13 cellular contexts compared by ENCODE assay signal in the genomic region with DNA sequence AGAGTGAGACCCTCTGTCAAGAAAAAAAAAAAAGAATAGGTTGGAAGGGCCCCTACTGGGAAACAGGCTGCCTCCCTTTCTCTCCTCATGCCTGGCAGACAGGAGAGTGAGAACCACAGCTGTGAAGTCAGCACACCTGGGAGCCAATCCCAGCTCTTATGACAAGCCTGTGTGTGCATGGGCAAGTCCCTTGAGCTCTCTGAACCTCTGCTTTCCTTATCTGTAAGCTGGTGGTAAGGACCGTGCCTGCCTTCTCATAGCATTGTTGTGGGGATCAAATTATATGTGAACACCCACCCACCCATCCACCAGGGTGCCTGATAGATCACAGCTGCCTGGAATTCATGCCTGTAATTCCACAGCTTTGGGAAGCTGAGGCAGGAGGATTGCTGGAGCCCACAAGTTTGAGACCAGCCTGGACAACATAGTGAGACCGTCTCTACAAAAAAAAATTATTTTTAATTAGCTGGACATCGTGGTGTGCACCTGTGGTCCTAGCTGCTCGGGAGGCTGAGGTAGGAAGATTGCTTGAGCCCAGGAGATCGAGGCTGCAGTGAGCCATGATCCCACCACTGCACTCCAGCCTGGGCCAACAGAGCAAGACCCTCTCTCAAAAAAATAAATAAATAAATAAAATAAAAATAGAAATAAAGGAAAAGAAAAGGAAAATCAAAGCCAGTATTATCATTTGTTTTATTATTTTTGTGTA. TPM values are rescaled to one million over a fixed set of nuclear protein-coding genes. Genes with fewer than 3 reads are reported as not detected.
DNase-seq lines count a peak whose midpoint lies in the region; ATAC-seq, FAIRE-seq and TF ChIP-seq lines count a peak whose summit lies in the region.
"Had no signal": no experiment of that assay in that cellular context is flagged by ENCODE, and none has a peak within 500 bp of the region (broad histone marks: within the 10 kb centered on the region; RNA-seq: fewer than 3 reads in every experiment).

No MANE protein-coding gene starts in this region.

- H3K27me3 Mint-ChIP-seq in activated naive CD8-positive, alpha-beta T cell: no peaks in the 10 kb centered on the region
- no peaks in the 10 kb centered on the region for H3K27me3 Mint-ChIP-seq in naive thymus-derived CD4-positive, alpha-beta T cell
- no peaks in the 10 kb centered on the region for H3K27me3 Mint-ChIP-seq in mesothelial cell of epicardium (ENCODE audit: low read depth)
- H3K27me3 Mint-ChIP-seq: type B pancreatic cell had no signal

- H3K27me3 ChIP-seq in BLaER1 treated with 17β-estradiol and CSF1 and Interleukin-3, amounts not matched to agents 10 nM and 100 nM: no peaks in the 10 kb centered on the region
- no peaks in the 10 kb centered on the region for H3K27me3 ChIP-seq in naive thymus-derived CD4-positive, alpha-beta T cell (ENCODE audit: control insufficient read depth in 2 of 2, insufficient read depth in 2 of 2, low read length in 2 of 2)

- peaks cover 6 to 44% (median 30%) of the 10 kb centered on the region in 11 experiments; a peak in 21 of 22 replicates for H3K36me3 ChIP-seq in BLaER1 treated with 17β-estradiol and CSF1 and Interleukin-3, amounts not matched to agents 10 nM and 100 nM
- peaks cover 0 to 26% (median 0%) of the 10 kb centered on the region in 3 experiments for H3K36me3 ChIP-seq in naive thymus-derived CD4-positive, alpha-beta T cell (ENCODE audit: control insufficient read depth in 2 of 3, insufficient read depth in 3 of 3, low read length in 3 of 3)

- peak overlapping the region in 8 of 10 experiments; percentile 9 to 57 (median 44); a peak in 9 of 20 replicates for H3K4me3 ChIP-seq in BLaER1 treated with 17β-estradiol and CSF1 and Interleukin-3, amounts not matched to agents 10 nM and 100 nM
- no peak overlapping the region for H3K4me3 ChIP-seq in naive thymus-derived CD4-positive, alpha-beta T cell (ENCODE audit: low read length)

- peaks cover 5% of the 10 kb centered on the region for H3K36me3 Mint-ChIP-seq in activated naive CD8-positive, alpha-beta T cell
- H3K36me3 Mint-ChIP-seq in naive thymus-derived CD4-positive, alpha-beta T cell: peaks cover 0 to 23% (median 3%) of the 10 kb centered on the region in 5 donors
- H3K36me3 Mint-ChIP-seq in mesothelial cell of epicardium: peaks cover 9% of the 10 kb centered on the region

- H3K9me3 Mint-ChIP-seq in activated naive CD8-positive, alpha-beta T cell (ENCODE audit: low read depth): no peaks in the 10 kb centered on the region
- no peaks in the 10 kb centered on the region for H3K9me3 Mint-ChIP-seq in naive thymus-derived CD4-positive, alpha-beta T cell
- no peaks in the 10 kb centered on the region for H3K9me3 Mint-ChIP-seq in mesothelial cell of epicardium
- H3K9me3 Mint-ChIP-seq: type B pancreatic cell had no signal

- CTCF ChIA-PET in naive thymus-derived CD4-positive, alpha-beta T cell (lab: Charles Lee): interaction anchor here (0.6 to 1.0 kb wide), 5 partner anchors 8 to 651 kb away, joined by 3 to 4 read pairs (median 3); no protein-coding TSS in a partner anchor

- intact Hi-C loops in naive thymus-derived CD4-positive, alpha-beta T cell (cut with micrococcal nuclease): no loop called here

- H4K20me1 ChIP-seq in BLaER1 treated with 17β-estradiol and CSF1 and Interleukin-3, amounts not matched to agents 10 nM and 100 nM: peaks cover 0 to 5% (median 4%) of the 10 kb centered on the region in 11 experiments; a peak in 8 of 22 replicates

- ATAC-seq in naive thymus-derived CD4-positive, alpha-beta T cell: no peak
- ATAC-seq in GM19455 (IDR thresholded peaks at IDR 0.05; ENCODE audit: unreplicated experiment): no peak

- FAIRE-seq in GM19239 (lab: Jason Lieb, UNC): peak; percentile 14
- FAIRE-seq: astrocyte had no signal

- POLR2A ChIA-PET in naive thymus-derived CD4-positive, alpha-beta T cell (lab: Charles Lee): interaction anchor here (2.2 kb wide), 1 partner anchor 40 kb away, joined by 6 read pairs; no protein-coding TSS in a partner anchor

- H3K9me3 ChIP-seq in BLaER1 treated with 17β-estradiol and CSF1 and Interleukin-3, amounts not matched to agents 10 nM and 100 nM (replicated peaks in 1 of 11): no peaks in the 10 kb centered on the region
- no peaks in the 10 kb centered on the region for H3K9me3 ChIP-seq in naive thymus-derived CD4-positive, alpha-beta T cell (ENCODE audit: control insufficient read depth in 2 of 3, low read length in 3 of 3)

- peak overlapping the region; percentile 63 to 99 (median 93); a peak in 21 of 22 replicates for H3K27ac ChIP-seq in BLaER1 treated with 17β-estradiol and CSF1 and Interleukin-3, amounts not matched to agents 10 nM and 100 nM
- H3K27ac ChIP-seq in naive thymus-derived CD4-positive, alpha-beta T cell (ENCODE audit: low read depth, low read length): no peak overlapping the region

- H3K4me1 Mint-ChIP-seq in activated naive CD8-positive, alpha-beta T cell (ENCODE audit: low read depth): peaks cover 57% of the 10 kb centered on the region
- peaks cover 41 to 94% (median 56%) of the 10 kb centered on the region in 7 donors for H3K4me1 Mint-ChIP-seq in naive thymus-derived CD4-positive, alpha-beta T cell
- H3K4me1 Mint-ChIP-seq in mesothelial cell of epicardium: peaks cover 4% of the 10 kb centered on the region

- H3K4me1 ChIP-seq in BLaER1 treated with 17β-estradiol and CSF1 and Interleukin-3, amounts not matched to agents 10 nM and 100 nM: peaks cover 99 to 100% (median 100%) of the 10 kb centered on the region in 10 experiments
- H3K4me1 ChIP-seq in naive thymus-derived CD4-positive, alpha-beta T cell (ENCODE audit: control insufficient read depth in 2 of 2, insufficient read depth in 2 of 2, low read length in 2 of 2): peaks cover 7 to 25% of the 10 kb centered on the region in 2 donors

- H3K9ac ChIP-seq in BLaER1 treated with 17β-estradiol and CSF1 and Interleukin-3, amounts not matched to agents 10 nM and 100 nM: peak overlapping the region; percentile 50 to 91 (median 81); a peak in 21 of 22 replicates

- no peak for TF ChIP-seq CTCF in mesothelial cell of epicardium (IDR thresholded peaks at IDR 0.05; ENCODE audit: unreplicated experiment)

- peak overlapping the region; percentile 88 to 98 (median 94) for H3K4me2 ChIP-seq in BLaER1 treated with 17β-estradiol and CSF1 and Interleukin-3, amounts not matched to agents 10 nM and 100 nM

- H3K4me3 Mint-ChIP-seq in activated naive CD8-positive, alpha-beta T cell: no peak overlapping the region
- H3K4me3 Mint-ChIP-seq in naive thymus-derived CD4-positive, alpha-beta T cell: peak overlapping the region in 1 of 10 donors; percentile 71
- no peak overlapping the region for H3K4me3 Mint-ChIP-seq in mesothelial cell of epicardium
- H3K4me3 Mint-ChIP-seq: type B pancreatic cell had no signal

- no peak for DNase-seq in GM19239 (ENCODE audit: insufficient read length, low spot score)
- DNase-seq in naive thymus-derived CD4-positive, alpha-beta T cell: no peak
- DNase-seq in GF-D8 (lab: John Stamatoyannopoulos, UW): no peak
- DNase-seq in mesothelial cell of epicardium (ENCODE audit: low spot score in 2 of 2, unreplicated experiment in 2 of 2): no peak
- DNase-seq in stimulated activated naive CD4-positive, alpha-beta T cell (lab: John Stamatoyannopoulos, UW): no peak
- DNase-seq: DMS153; stimulated activated CD4-positive, alpha-beta T cell treated with anti-CD3 and anti-CD28 coated beads, Interleukin-12 subunit alpha, Interleukin-12 subunit beta, amount 100 ng/mL, for 4 hours; T1000 had no signal

- peak overlapping the region; percentile 22 for H3K27ac Mint-ChIP-seq in activated naive CD8-positive, alpha-beta T cell
- H3K27ac Mint-ChIP-seq in naive thymus-derived CD4-positive, alpha-beta T cell: peak overlapping the region in 8 of 9 donors; percentile 30 to 97 (median 81)
- H3K27ac Mint-ChIP-seq in mesothelial cell of epicardium: no peak overlapping the region
- H3K27ac Mint-ChIP-seq: type B pancreatic cell had no signal

RNA-seq across cellular contexts. Expression of gene TTC7A, which starts 41.5 kb away (rescaled TPM):
- total RNA-seq in naive thymus-derived CD4-positive, alpha-beta T cell: 10 to 100 TPM; 35.6 to 93.5 (median 43.6) TPM
- 10 to 100 TPM in 1 of 2 donors, 1 to 10 TPM in 1; 6.7 to 13.9 TPM for polyA plus RNA-seq in naive thymus-derived CD4-positive, alpha-beta T cell
- total RNA-seq in mesothelial cell of epicardium: 12.1 to 13.9 TPM (median 12.8 TPM) in 3 replicates
